1 cellular context compared by ENCODE assay signal in the genomic region with DNA sequence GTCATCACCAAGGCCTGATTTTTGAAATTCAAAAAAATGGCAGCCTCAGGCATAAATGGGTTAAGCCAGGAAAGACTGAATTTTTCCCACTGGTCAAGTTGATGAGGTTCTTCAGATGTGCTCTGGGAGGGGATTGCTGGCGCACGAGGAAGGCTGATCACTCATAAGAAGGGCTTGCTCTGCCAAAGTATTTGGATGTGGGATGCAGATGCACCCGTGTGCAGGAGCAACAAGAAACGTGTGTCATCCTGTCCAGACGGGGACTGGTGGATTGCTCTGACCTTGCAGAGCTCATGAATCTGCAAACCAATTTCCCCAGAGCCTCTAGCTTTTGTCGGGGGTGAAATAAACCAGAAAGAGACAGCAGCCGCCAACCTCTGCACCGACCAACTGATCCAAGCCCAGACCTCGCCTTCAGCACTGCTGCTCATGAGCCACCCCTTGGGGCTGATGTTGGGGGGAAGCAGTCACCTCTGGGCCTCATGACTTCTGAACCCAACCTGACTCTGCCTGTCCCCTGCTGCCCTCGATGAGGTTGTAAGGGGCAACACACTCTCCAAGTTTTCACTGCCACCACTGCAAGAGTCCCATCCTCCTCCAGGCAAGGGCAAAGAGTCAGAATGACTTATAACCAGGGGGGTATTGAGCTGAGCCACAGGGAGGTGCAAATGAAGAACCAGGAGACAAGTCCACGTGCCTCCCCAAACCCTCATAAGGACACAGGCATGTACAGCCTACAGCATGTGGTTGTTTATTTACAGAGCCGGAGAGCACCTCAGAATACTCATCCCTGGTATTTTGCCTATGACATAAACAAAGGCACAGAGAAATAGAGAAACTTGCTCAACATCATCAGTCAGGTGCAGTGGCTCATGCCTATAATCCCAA.
TF ChIP-seq lines count a peak whose summit lies in the region.

No MANE protein-coding gene starts in this region.

TF ChIP-seq in HepG2, 621 proteins besides CTCF, POLR2A, EP300 and RAD21 (continued from another document and continues in another):
- TF ChIP-seq CSRNP2 (CRISPR knock-in tag; conservative IDR thresholded peaks at IDR 0.05; ENCODE audit: low read depth) (no peak), ZBTB1 (CRISPR knock-in tag; IDR thresholded peaks at IDR 0.05; ENCODE audit: borderline replicate concordance) (no peak), RFX5 (IDR thresholded peaks at IDR 0.05; ENCODE audit: low read depth, low read length) (no peak), U2AF2 (IDR thresholded peaks at IDR 0.05; ENCODE audit: low read depth, low read length) (no peak), ZNF446 (CRISPR knock-in tag; IDR thresholded peaks at IDR 0.05) (no peak), SAP130 (CRISPR knock-in tag; IDR thresholded peaks at IDR 0.05; ENCODE audit: low read depth) (peak; percentile 35; the same call in 1 of the 2 replicates), SOX5 (CRISPR knock-in tag; IDR thresholded peaks at IDR 0.05; ENCODE audit: borderline replicate concordance) (peak; percentile 64; the same call in 1 of the 2 replicates), FOXP1 (IDR thresholded peaks at IDR 0.05) (no peak), FOXP1 (CRISPR knock-in tag; IDR thresholded peaks at IDR 0.05) (0 out of 2 replicates have a peak, but pooled peaks have one; percentile 49), TEAD3 (CRISPR knock-in tag; optimal IDR thresholded peaks at IDR 0.05; ENCODE audit: borderline replicate concordance) (peak; percentile 41), HIVEP1 (CRISPR knock-in tag; IDR thresholded peaks at IDR 0.05) (0 out of 2 replicates have a peak, but pooled peaks have one; percentile 24), ZNF550 (CRISPR knock-in tag; IDR thresholded peaks at IDR 0.05; ENCODE audit: borderline replicate concordance) (no peak), AGO2 (optimal IDR thresholded peaks at IDR 0.05; ENCODE audit: low read depth, low read length) (peak; percentile 40), MAX (IDR thresholded peaks at IDR 0.05) (peak; percentile 47; the same call in 1 of the 2 replicates), SALL2 (CRISPR knock-in tag; IDR thresholded peaks at IDR 0.05) (no peak), PAX8 (CRISPR knock-in tag; IDR thresholded peaks at IDR 0.05; ENCODE audit: borderline replicate concordance) (no peak), U2AF1 (optimal IDR thresholded peaks at IDR 0.05; ENCODE audit: low read depth, low read length) (no peak), TMF1 (CRISPR knock-in tag; IDR thresholded peaks at IDR 0.05; ENCODE audit: low read depth) (no peak), KDM1A (CRISPR knock-in tag; IDR thresholded peaks at IDR 0.05) (no peak), ZNF7 (CRISPR knock-in tag; IDR thresholded peaks at IDR 0.05) (no peak), ZNF777 (CRISPR knock-in tag; IDR thresholded peaks at IDR 0.05) (no peak), ZNF232 (CRISPR knock-in tag; IDR thresholded peaks at IDR 0.05; ENCODE audit: borderline replicate concordance) (no peak), POGK (CRISPR knock-in tag; conservative IDR thresholded peaks at IDR 0.05) (peak; percentile 25; the same call in 1 of the 2 replicates), DR1 (CRISPR knock-in tag; IDR thresholded peaks at IDR 0.05) (no peak), ZFY (CRISPR knock-in tag; IDR thresholded peaks at IDR 0.05) (no peak), ZNF33A (CRISPR knock-in tag; IDR thresholded peaks at IDR 0.05; ENCODE audit: borderline replicate concordance) (no peak), ZBTB42 (CRISPR knock-in tag; IDR thresholded peaks at IDR 0.05) (no peak), GTF3A (CRISPR knock-in tag; conservative IDR thresholded peaks at IDR 0.05) (0 out of 2 replicates have a peak, but pooled peaks have one; percentile 9), DNMT1 (CRISPR knock-in tag; IDR thresholded peaks at IDR 0.05) (no peak), ZNF235 (CRISPR knock-in tag; IDR thresholded peaks at IDR 0.05; ENCODE audit: borderline replicate concordance) (no peak), TEAD2 (CRISPR knock-in tag; IDR thresholded peaks at IDR 0.05) (no peak), ZNF704 (CRISPR knock-in tag; IDR thresholded peaks at IDR 0.05; ENCODE audit: borderline replicate concordance) (no peak), ZNF543 (CRISPR knock-in tag; IDR thresholded peaks at IDR 0.05) (0 out of 2 replicates have a peak, but pooled peaks have one; percentile 3), FOXA1 (IDR thresholded peaks at IDR 0.05) (no peak), FOXA1 (CRISPR knock-in tag; IDR thresholded peaks at IDR 0.05) (0 out of 2 replicates have a peak, but pooled peaks have one; percentile 40), ZNF773 (CRISPR knock-in tag; IDR thresholded peaks at IDR 0.05; ENCODE audit: borderline replicate concordance) (no peak), ZEB1 (IDR thresholded peaks at IDR 0.05; ENCODE audit: insufficient replicate concordance, low read depth) (no peak), NAIF1 (CRISPR knock-in tag; IDR thresholded peaks at IDR 0.05; ENCODE audit: borderline replicate concordance) (no peak), CEBPB (IDR thresholded peaks at IDR 0.05; ENCODE audit: borderline replicate concordance, low read depth, low read length) (no peak; the same call in 1 of the 2 replicates), ZNF644 (CRISPR knock-in tag; IDR thresholded peaks at IDR 0.05; ENCODE audit: low read depth) (no peak), ZNF253 (CRISPR knock-in tag; IDR thresholded peaks at IDR 0.05; ENCODE audit: borderline replicate concordance) (0 out of 2 replicates have a peak, but pooled peaks have one; percentile 75), ZNF138 (CRISPR knock-in tag; IDR thresholded peaks at IDR 0.05; ENCODE audit: low read depth) (no peak), XBP1 (CRISPR knock-in tag; IDR thresholded peaks at IDR 0.05) (no peak), ZNF274 (CRISPR knock-in tag; IDR thresholded peaks at IDR 0.05) (no peak), CREM (IDR thresholded peaks at IDR 0.05) (no peak), CREM (CRISPR knock-in tag; IDR thresholded peaks at IDR 0.05) (no peak), ZNF251 (CRISPR knock-in tag; IDR thresholded peaks at IDR 0.05) (no peak), KDM6A (CRISPR knock-in tag; IDR thresholded peaks at IDR 0.05; ENCODE audit: low read depth) (no peak), ARNT2 (CRISPR knock-in tag; IDR thresholded peaks at IDR 0.05; ENCODE audit: low read depth) (no peak), MTA1 (CRISPR knock-in tag; IDR thresholded peaks at IDR 0.05; ENCODE audit: borderline replicate concordance) (no peak), FOXK1 (CRISPR knock-in tag; IDR thresholded peaks at IDR 0.05; ENCODE audit: borderline replicate concordance, low read depth) (peak; percentile 45; the same call in 1 of the 2 replicates), GATAD2A (CRISPR knock-in tag; IDR thresholded peaks at IDR 0.05) (peak; percentile 43; the same call in 1 of the 2 replicates)
- TF ChIP-seq, protein P1, sequence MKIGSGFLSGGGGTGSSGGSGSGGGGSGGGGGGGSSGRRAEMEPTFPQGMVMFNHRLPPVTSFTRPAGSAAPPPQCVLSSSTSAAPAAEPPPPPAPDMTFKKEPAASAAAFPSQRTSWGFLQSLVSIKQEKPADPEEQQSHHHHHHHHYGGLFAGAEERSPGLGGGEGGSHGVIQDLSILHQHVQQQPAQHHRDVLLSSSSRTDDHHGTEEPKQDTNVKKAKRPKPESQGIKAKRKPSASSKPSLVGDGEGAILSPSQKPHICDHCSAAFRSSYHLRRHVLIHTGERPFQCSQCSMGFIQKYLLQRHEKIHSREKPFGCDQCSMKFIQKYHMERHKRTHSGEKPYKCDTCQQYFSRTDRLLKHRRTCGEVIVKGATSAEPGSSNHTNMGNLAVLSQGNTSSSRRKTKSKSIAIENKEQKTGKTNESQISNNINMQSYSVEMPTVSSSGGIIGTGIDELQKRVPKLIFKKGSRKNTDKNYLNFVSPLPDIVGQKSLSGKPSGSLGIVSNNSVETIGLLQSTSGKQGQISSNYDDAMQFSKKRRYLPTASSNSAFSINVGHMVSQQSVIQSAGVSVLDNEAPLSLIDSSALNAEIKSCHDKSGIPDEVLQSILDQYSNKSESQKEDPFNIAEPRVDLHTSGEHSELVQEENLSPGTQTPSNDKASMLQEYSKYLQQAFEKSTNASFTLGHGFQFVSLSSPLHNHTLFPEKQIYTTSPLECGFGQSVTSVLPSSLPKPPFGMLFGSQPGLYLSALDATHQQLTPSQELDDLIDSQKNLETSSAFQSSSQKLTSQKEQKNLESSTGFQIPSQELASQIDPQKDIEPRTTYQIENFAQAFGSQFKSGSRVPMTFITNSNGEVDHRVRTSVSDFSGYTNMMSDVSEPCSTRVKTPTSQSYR (CRISPR knock-in tag; IDR thresholded peaks at IDR 0.05; ENCODE audit: borderline replicate concordance), result no peak
- TF ChIP-seq, protein P2, sequence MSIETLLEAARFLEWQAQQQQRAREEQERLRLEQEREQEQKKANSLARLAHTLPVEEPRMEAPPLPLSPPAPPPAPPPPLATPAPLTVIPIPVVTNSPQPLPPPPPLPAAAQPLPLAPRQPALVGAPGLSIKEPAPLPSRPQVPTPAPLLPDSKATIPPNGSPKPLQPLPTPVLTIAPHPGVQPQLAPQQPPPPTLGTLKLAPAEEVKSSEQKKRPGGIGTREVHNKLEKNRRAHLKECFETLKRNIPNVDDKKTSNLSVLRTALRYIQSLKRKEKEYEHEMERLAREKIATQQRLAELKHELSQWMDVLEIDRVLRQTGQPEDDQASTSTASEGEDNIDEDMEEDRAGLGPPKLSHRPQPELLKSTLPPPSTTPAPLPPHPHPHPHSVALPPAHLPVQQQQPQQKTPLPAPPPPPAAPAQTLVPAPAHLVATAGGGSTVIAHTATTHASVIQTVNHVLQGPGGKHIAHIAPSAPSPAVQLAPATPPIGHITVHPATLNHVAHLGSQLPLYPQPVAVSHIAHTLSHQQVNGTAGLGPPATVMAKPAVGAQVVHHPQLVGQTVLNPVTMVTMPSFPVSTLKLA (IDR thresholded peaks at IDR 0.05), result 0 out of 2 replicates have a peak, but pooled peaks have one; percentile 37
- TF ChIP-seq, protein P3, sequence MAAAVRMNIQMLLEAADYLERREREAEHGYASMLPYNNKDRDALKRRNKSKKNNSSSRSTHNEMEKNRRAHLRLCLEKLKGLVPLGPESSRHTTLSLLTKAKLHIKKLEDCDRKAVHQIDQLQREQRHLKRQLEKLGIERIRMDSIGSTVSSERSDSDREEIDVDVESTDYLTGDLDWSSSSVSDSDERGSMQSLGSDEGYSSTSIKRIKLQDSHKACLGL (CRISPR knock-in tag; IDR thresholded peaks at IDR 0.05), result no peak
- TF ChIP-seq, protein P4, sequence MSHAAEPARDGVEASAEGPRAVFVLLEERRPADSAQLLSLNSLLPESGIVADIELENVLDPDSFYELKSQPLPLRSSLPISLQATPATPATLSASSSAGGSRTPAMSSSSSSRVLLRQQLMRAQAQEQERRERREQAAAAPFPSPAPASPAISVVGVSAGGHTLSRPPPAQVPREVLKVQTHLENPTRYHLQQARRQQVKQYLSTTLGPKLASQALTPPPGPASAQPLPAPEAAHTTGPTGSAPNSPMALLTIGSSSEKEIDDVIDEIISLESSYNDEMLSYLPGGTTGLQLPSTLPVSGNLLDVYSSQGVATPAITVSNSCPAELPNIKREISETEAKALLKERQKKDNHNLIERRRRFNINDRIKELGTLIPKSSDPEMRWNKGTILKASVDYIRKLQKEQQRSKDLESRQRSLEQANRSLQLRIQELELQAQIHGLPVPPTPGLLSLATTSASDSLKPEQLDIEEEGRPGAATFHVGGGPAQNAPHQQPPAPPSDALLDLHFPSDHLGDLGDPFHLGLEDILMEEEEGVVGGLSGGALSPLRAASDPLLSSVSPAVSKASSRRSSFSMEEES (CRISPR knock-in tag; IDR thresholded peaks at IDR 0.05), result peak; percentile 32; the same call in 1 of the 2 replicates
- TF ChIP-seq, protein P5, sequence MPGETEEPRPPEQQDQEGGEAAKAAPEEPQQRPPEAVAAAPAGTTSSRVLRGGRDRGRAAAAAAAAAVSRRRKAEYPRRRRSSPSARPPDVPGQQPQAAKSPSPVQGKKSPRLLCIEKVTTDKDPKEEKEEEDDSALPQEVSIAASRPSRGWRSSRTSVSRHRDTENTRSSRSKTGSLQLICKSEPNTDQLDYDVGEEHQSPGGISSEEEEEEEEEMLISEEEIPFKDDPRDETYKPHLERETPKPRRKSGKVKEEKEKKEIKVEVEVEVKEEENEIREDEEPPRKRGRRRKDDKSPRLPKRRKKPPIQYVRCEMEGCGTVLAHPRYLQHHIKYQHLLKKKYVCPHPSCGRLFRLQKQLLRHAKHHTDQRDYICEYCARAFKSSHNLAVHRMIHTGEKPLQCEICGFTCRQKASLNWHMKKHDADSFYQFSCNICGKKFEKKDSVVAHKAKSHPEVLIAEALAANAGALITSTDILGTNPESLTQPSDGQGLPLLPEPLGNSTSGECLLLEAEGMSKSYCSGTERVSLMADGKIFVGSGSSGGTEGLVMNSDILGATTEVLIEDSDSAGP (CRISPR knock-in tag; IDR thresholded peaks at IDR 0.05; ENCODE audit: borderline replicate concordance), result 0 out of 2 replicates have a peak, but pooled peaks have one; percentile 15
